In genomic region chr3:16069149-16069922, GRCh38 we compare ENCODE assay signal across 13 cellular contexts.
DNase-seq lines count a peak whose midpoint lies in the region; ATAC-seq and TF ChIP-seq lines count a peak whose summit lies in the region.
"Had no signal": no experiment of that assay in that cellular context is flagged by ENCODE, and none has a peak within 500 bp of the region (broad histone marks: within the 10 kb centered on the region; RNA-seq: fewer than 3 reads in every experiment).

No MANE protein-coding gene starts in this region.

- no peak overlapping the region for H3K4me3 Mint-ChIP-seq in osteocyte (ENCODE audit: unreplicated experiment)
- H3K4me3 Mint-ChIP-seq: activated CD4-positive, alpha-beta T cell treated with anti-CD3 and anti-CD28 coated beads, Interleukin-2, amount 10 ng/mL, durations not matched to agents 24 days and 14 days; activated naive CD8-positive, alpha-beta T cell had no signal

- H3K27me3 ChIP-seq in Panc1 (ENCODE audit: control insufficient read depth, insufficient read depth, low read length), result no peaks in the 10 kb centered on the region
- H3K27me3 ChIP-seq: esophagus squamous epithelium had no signal

- ATAC-seq in Panc1, result peak; percentile 80

- in situ Hi-C loops in Panc1 (cut with HindIII; ENCODE audit: low pct_unique_long_range_greater_than_20kb, low sequenced_read_pairs), result no loop called here

- no peaks in the 10 kb centered on the region for H3K9me3 Mint-ChIP-seq in osteocyte (ENCODE audit: unreplicated experiment)
- H3K9me3 Mint-ChIP-seq: activated CD4-positive, alpha-beta T cell treated with anti-CD3 and anti-CD28 coated beads, Interleukin-2, amount 10 ng/mL, durations not matched to agents 24 days and 14 days had no signal

- DNase-seq in Daoy (ENCODE audit: low read depth), result peak; percentile 67
- no peak for DNase-seq in Panc1 (ENCODE audit: low read depth, low spot score)
- no peak for DNase-seq in epithelial cell of prostate (ENCODE audit: low read depth, low spot score)
- no peak for DNase-seq in osteocyte (ENCODE audit: extremely low spot score, unreplicated experiment)
- no peak for DNase-seq in NCI-H2196 treated with DMSO at 0.1 percent for 48 hours (lab: John Stamatoyannopoulos, UW; ENCODE audit: unreplicated experiment)
- no peak for DNase-seq in stimulated activated CD4-positive, alpha-beta T cell treated with anti-CD3 and anti-CD28 coated beads, Interleukin-12 subunit alpha, Interleukin-12 subunit beta, amount 100 ng/mL, for 4 hours
- no peak for DNase-seq in putamen (ENCODE audit: low spot score)
- no peak for DNase-seq in Ammon's horn (ENCODE audit: low spot score)
- DNase-seq: activated CD4-positive, alpha-beta T cell treated with anti-CD3 and anti-CD28 coated beads, Interleukin-2, amount 10 ng/mL, durations not matched to agents 24 days and 14 days; esophagus squamous epithelium; NCI-H1417 treated with DMSO at 0.1 percent for 48 hours had no signal

- POLR2A ChIA-PET in Panc1 (lab: Charles Lee), result no interaction called here

- CTCF ChIA-PET in Panc1 (lab: Charles Lee), result no interaction called here

- peak overlapping the region; percentile 80 for H3K27ac Mint-ChIP-seq in osteocyte (ENCODE audit: unreplicated experiment)
- H3K27ac Mint-ChIP-seq: activated CD4-positive, alpha-beta T cell treated with anti-CD3 and anti-CD28 coated beads, Interleukin-2, amount 10 ng/mL, durations not matched to agents 24 days and 14 days; activated naive CD8-positive, alpha-beta T cell had no signal

- TF ChIP-seq CTCF in Panc1 (IDR thresholded peaks at IDR 0.05) (no peak), osteocyte (IDR thresholded peaks at IDR 0.05) (no peak)

- H3K27ac ChIP-seq in Panc1 (ENCODE audit: low read length) (peak overlapping the region; percentile 87), epithelial cell of prostate (peak overlapping the region; percentile 67)
- H3K27ac ChIP-seq: esophagus squamous epithelium had no signal

- H3K36me3 ChIP-seq in Panc1 (ENCODE audit: control insufficient read depth, insufficient read depth, low read length), result no peaks in the 10 kb centered on the region
- H3K36me3 ChIP-seq: esophagus squamous epithelium, thoracic aorta had no signal

- no peak overlapping the region for H3K4me3 ChIP-seq in Panc1 (ENCODE audit: low read depth in 2 of 2, low read length in 2 of 2)
- H3K4me3 ChIP-seq: esophagus squamous epithelium, thoracic aorta had no signal

- H3K36me3 Mint-ChIP-seq in osteocyte (ENCODE audit: unreplicated experiment), result no peaks in the 10 kb centered on the region

- H3K27me3 Mint-ChIP-seq in osteocyte (ENCODE audit: unreplicated experiment), result no peaks in the 10 kb centered on the region
- H3K27me3 Mint-ChIP-seq: activated CD4-positive, alpha-beta T cell treated with anti-CD3 and anti-CD28 coated beads, Interleukin-2, amount 10 ng/mL, durations not matched to agents 24 days and 14 days had no signal

- peaks cover 73% of the 10 kb centered on the region for H3K4me1 Mint-ChIP-seq in osteocyte (ENCODE audit: unreplicated experiment)
- H3K4me1 Mint-ChIP-seq: activated CD4-positive, alpha-beta T cell treated with anti-CD3 and anti-CD28 coated beads, Interleukin-2, amount 10 ng/mL, durations not matched to agents 24 days and 14 days had no signal

- BruUV-seq in Panc1 (replicated peaks; lab: Mats Ljungman, UMichigan), result no TSS peak

- H3K9me3 ChIP-seq in Panc1 (ENCODE audit: control insufficient read depth, insufficient read depth, low read depth, low read length), result peaks cover 2% of the 10 kb centered on the region; the same call in 1 of the 2 replicates
- H3K9me3 ChIP-seq: esophagus squamous epithelium, thoracic aorta had no signal

- intact Hi-C loops in Panc1 (cut with micrococcal nuclease; ENCODE audit: unreplicated experiment), result loop anchor here (5.0 kb wide), 1 partner anchor 178 kb away; no protein-coding TSS in a partner anchor

- H3K4me1 ChIP-seq in Panc1 (ENCODE audit: control insufficient read depth, insufficient read depth, low read length), result peaks cover 27% of the 10 kb centered on the region
